17 cellular contexts compared by ENCODE assay signal in genomic region chr6:141688916-141689315, GRCh38.
DNase-seq lines count a peak whose midpoint lies in the region; ATAC-seq and TF ChIP-seq lines count a peak whose summit lies in the region.
"Had no signal": no experiment of that assay in that cellular context is flagged by ENCODE, and none has a peak within 500 bp of the region (broad histone marks: within the 10 kb centered on the region; RNA-seq: fewer than 3 reads in every experiment).

No MANE protein-coding gene starts in this region.

- ATAC-seq in GM19463 (IDR thresholded peaks at IDR 0.05; ENCODE audit: unreplicated experiment) (peak; percentile 73), HG02798 (IDR thresholded peaks at IDR 0.05; ENCODE audit: poor library complexity, unreplicated experiment) (peak; percentile 68), HG03442 (IDR thresholded peaks at IDR 0.05; ENCODE audit: unreplicated experiment) (peak; percentile 71), HG02571 (IDR thresholded peaks at IDR 0.05; ENCODE audit: unreplicated experiment) (no peak)

- in situ Hi-C loops in GM13977 (cut with MboI; ENCODE audit: low pct_unique_long_range_greater_than_20kb, low sequenced_read_pairs, unreplicated experiment): no loop called here

- TF ChIP-seq CTCF in GM13977 (IDR thresholded peaks at IDR 0.05; ENCODE audit: extremely low read depth, insufficient read depth, missing control alignments): no peak

- H3K27ac ChIP-seq in caudate nucleus (ENCODE audit: low read depth, low read length): no peak overlapping the region
- H3K27ac ChIP-seq: epithelial cell of prostate, suprapubic skin, VCaP had no signal

- DNase-seq in GM13977 (ENCODE audit: low spot score) (peak; percentile 9), cerebellar nuclear complex (lab: John Stamatoyannopoulos, UW) (no peak), caudate nucleus (lab: John Stamatoyannopoulos, UW) (no peak), NCI-H1930 (lab: John Stamatoyannopoulos, UW) (no peak)
- DNase-seq: activated effector memory CD4-positive, alpha-beta T cell treated with Interleukin-2 at 50 U/mL for 16 hours; amygdala; DMS79 treated with DMSO at 0.1 percent for 48 hours; immature natural killer cell; NCI-H187 treated with DMSO at 0.1 percent for 48 hours; NCI-H748 treated with DMSO at 0.1 percent for 48 hours had no signal
